Comparison of ENCODE assay signal across 10 cellular contexts in genomic region chr5:99059685-99060084, GRCh38.
DNase-seq lines count a peak whose midpoint lies in the region; ATAC-seq and TF ChIP-seq lines count a peak whose summit lies in the region.
"Had no signal": no experiment of that assay in that cellular context is flagged by ENCODE, and none has a peak within 500 bp of the region (broad histone marks: within the 10 kb centered on the region; RNA-seq: fewer than 3 reads in every experiment).

No MANE protein-coding gene starts in this region.

- no peaks in the 10 kb centered on the region for H3K9me3 ChIP-seq in adipocyte (ENCODE audit: control insufficient read depth, low read length)
- no peaks in the 10 kb centered on the region for H3K9me3 ChIP-seq in endodermal cell (ENCODE audit: control insufficient read depth, low read length)
- H3K9me3 ChIP-seq in SK-N-SH: no peaks in the 10 kb centered on the region
- H3K9me3 ChIP-seq: uterus had no signal

- peaks cover 26% of the 10 kb centered on the region for H3F3A ChIP-seq in SK-N-SH (replicated peaks; ENCODE audit: insufficient read depth)

- no peak overlapping the region for H3K4me2 ChIP-seq in SK-N-SH

- no peak for TF ChIP-seq CTCF in endodermal cell (conservative IDR thresholded peaks at IDR 0.05)
- no peak for TF ChIP-seq CTCF in SK-N-SH (IDR thresholded peaks at IDR 0.05)

- H3K36me3 Mint-ChIP-seq in endodermal cell (ENCODE audit: low read depth): no peaks in the 10 kb centered on the region

- H3K36me3 ChIP-seq in adipocyte (ENCODE audit: control insufficient read depth, insufficient read depth, low read length, severe bottlenecking): no peaks in the 10 kb centered on the region
- no peaks in the 10 kb centered on the region for H3K36me3 ChIP-seq in endodermal cell (ENCODE audit: control insufficient read depth, insufficient read depth, low read length)
- H3K36me3 ChIP-seq in SK-N-SH (replicated peaks in 1 of 2; ENCODE audit: control insufficient read depth in 1 of 2, insufficient read depth in 2 of 2, low read length in 1 of 2): peaks cover 0 to 5% of the 10 kb centered on the region in 2 experiments
- H3K36me3 ChIP-seq: uterus had no signal

- H3K27me3 ChIP-seq in adipocyte (replicated peaks; ENCODE audit: control insufficient read depth, insufficient read depth, low read length) (no peaks in the 10 kb centered on the region), endodermal cell (ENCODE audit: control insufficient read depth, insufficient read depth, low read length, poor library complexity, severe bottlenecking) (no peaks in the 10 kb centered on the region), SK-N-SH (ENCODE audit: insufficient read depth) (no peaks in the 10 kb centered on the region)

- TF ChIP-seq RAD21 in SK-N-SH (IDR thresholded peaks at IDR 0.05; ENCODE audit: low read length): no peak

- H3K27ac Mint-ChIP-seq in endodermal cell: no peak overlapping the region

- POLR2A ChIA-PET in HEK293T (lab: Yijun Ruan, JAX) (no interaction called here), SK-N-SH (lab: Yijun Ruan, JAX) (no interaction called here)

- H2AFZ ChIP-seq in SK-N-SH (ENCODE audit: low read depth): no peak overlapping the region

- H3K9ac ChIP-seq in adipocyte (ENCODE audit: low read length) (no peak overlapping the region), endodermal cell (ENCODE audit: extremely low read depth, low read length, poor library complexity, severe bottlenecking) (no peak overlapping the region), SK-N-SH (no peak overlapping the region)

- H3K4me1 ChIP-seq in adipocyte (ENCODE audit: control insufficient read depth, insufficient read depth, low read length): peaks cover 18% of the 10 kb centered on the region
- H3K4me1 ChIP-seq in endodermal cell (ENCODE audit: control insufficient read depth, insufficient read depth, low read length): peaks cover 15% of the 10 kb centered on the region
- H3K4me1 ChIP-seq in SK-N-SH (ENCODE audit: control insufficient read depth in 1 of 2, insufficient read depth in 2 of 2, low read depth in 1 of 2, low read length in 1 of 2): peaks cover 7 to 18% of the 10 kb centered on the region in 2 experiments
- H3K4me1 ChIP-seq: uterus had no signal

- peaks cover 2% of the 10 kb centered on the region for H3K27me3 Mint-ChIP-seq in endodermal cell (ENCODE audit: insufficient read depth)

- H3K9me2 ChIP-seq in SK-N-SH: no peaks in the 10 kb centered on the region

- H3K4me3 ChIP-seq in adipocyte (ENCODE audit: low read length) (peak overlapping the region; percentile 31), endodermal cell (ENCODE audit: low read length) (no peak overlapping the region), SK-N-SH (ENCODE audit: low read depth in 2 of 2, low read length in 1 of 2) (no peak overlapping the region)
- H3K4me3 ChIP-seq: uterus had no signal

- no peaks in the 10 kb centered on the region for H4K20me1 ChIP-seq in SK-N-SH (ENCODE audit: insufficient read depth)

- CTCF ChIA-PET in HEK293T (lab: Yijun Ruan, JAX): interaction anchor here (0.6 to 2.6 kb wide), 4 partner anchors 9 to 287 kb away, joined by 3 to 7 read pairs (median 4); no protein-coding TSS in a partner anchor
- CTCF ChIA-PET in SK-N-SH (lab: Yijun Ruan, JAX): interaction anchor here (0.6 to 2.7 kb wide), 17 partner anchors 9 to 245 kb away, joined by 3 to 11 read pairs (median 4); no protein-coding TSS in a partner anchor

- DNase-seq in adipocyte (ENCODE audit: low read depth) (no peak), endodermal cell (no peak), HEK293T (ENCODE audit: extremely low spot score) (no peak), SK-N-SH (no peak), SIG-M5 (lab: John Stamatoyannopoulos, UW) (no peak)

- peaks cover 7% of the 10 kb centered on the region for H3K4me1 Mint-ChIP-seq in endodermal cell

- H3K9me3 Mint-ChIP-seq in endodermal cell: no peaks in the 10 kb centered on the region

- H3K27ac ChIP-seq in endodermal cell (ENCODE audit: low read depth, low read length) (no peak overlapping the region), SK-N-SH (ENCODE audit: low read depth in 2 of 2, low read length in 1 of 2) (no peak overlapping the region)
- H3K27ac ChIP-seq: uterus, VCaP had no signal

- no peak for TF ChIP-seq EP300 in SK-N-SH (IDR thresholded peaks at IDR 0.05; ENCODE audit: borderline replicate concordance in 1 of 2, low read depth in 1 of 2, low read length in 1 of 2)

- H3K79me2 ChIP-seq in SK-N-SH (ENCODE audit: insufficient read depth): no peaks in the 10 kb centered on the region

- ATAC-seq in GM18861 (IDR thresholded peaks at IDR 0.05; ENCODE audit: unreplicated experiment) (peak; percentile 62), GM21529 (IDR thresholded peaks at IDR 0.05; ENCODE audit: unreplicated experiment) (peak; percentile 71), HG03066 (IDR thresholded peaks at IDR 0.05; ENCODE audit: low read depth, unreplicated experiment) (peak; percentile 77)

- no peak overlapping the region for H3K4me3 Mint-ChIP-seq in endodermal cell

TF ChIP-seq in HEK293T, 16 proteins besides CTCF, POLR2A, EP300 and RAD21:
- TF ChIP-seq SP1 (IDR thresholded peaks at IDR 0.05): no peak
- no peak for TF ChIP-seq PKNOX1 (IDR thresholded peaks at IDR 0.05)
- no peak for TF ChIP-seq HDGF (IDR thresholded peaks at IDR 0.05; ENCODE audit: borderline replicate concordance)
- TF ChIP-seq FOXA1 (IDR thresholded peaks at IDR 0.05): no peak
- TF ChIP-seq NFRKB (IDR thresholded peaks at IDR 0.05): no peak
- TF ChIP-seq ARNT (IDR thresholded peaks at IDR 0.05): no peak
- TF ChIP-seq LEF1 (IDR thresholded peaks at IDR 0.05; ENCODE audit: borderline replicate concordance): no peak
- no peak for TF ChIP-seq CTBP1 (IDR thresholded peaks at IDR 0.05; ENCODE audit: borderline replicate concordance)
- no peak for TF ChIP-seq FOXM1 (IDR thresholded peaks at IDR 0.05; ENCODE audit: borderline replicate concordance)
- TF ChIP-seq FOXK2 (IDR thresholded peaks at IDR 0.05): no peak
- no peak for TF ChIP-seq ZNF384 (IDR thresholded peaks at IDR 0.05)
- no peak for TF ChIP-seq TARDBP (IDR thresholded peaks at IDR 0.05)
- TF ChIP-seq SUZ12 (IDR thresholded peaks at IDR 0.05): no peak
- no peak for TF ChIP-seq L3MBTL2 (conservative IDR thresholded peaks at IDR 0.05)
- no peak for TF ChIP-seq ELF4 (IDR thresholded peaks at IDR 0.05)
- TF ChIP-seq BHLHE40 (IDR thresholded peaks at IDR 0.05; ENCODE audit: borderline replicate concordance): no peak

TF ChIP-seq in SK-N-SH, 30 proteins besides CTCF, POLR2A, EP300 and RAD21:
- TF ChIP-seq USF2 (IDR thresholded peaks at IDR 0.05; ENCODE audit: borderline replicate concordance, low read depth, low read length) (no peak), IRF3 (IDR thresholded peaks at IDR 0.05; ENCODE audit: low read depth, low read length) (no peak), POLR2AphosphoS5 (IDR thresholded peaks at IDR 0.05; ENCODE audit: low read depth, low read length) (no peak), GABPA (IDR thresholded peaks at IDR 0.05; ENCODE audit: low read depth) (no peak)
